25 cellular contexts compared by ENCODE assay signal in genomic region chr3:88744896-88745295, GRCh38.
DNase-seq lines count a peak whose midpoint lies in the region; ATAC-seq, FAIRE-seq and TF ChIP-seq lines count a peak whose summit lies in the region.
"Had no signal": no experiment of that assay in that cellular context is flagged by ENCODE, and none has a peak within 500 bp of the region (broad histone marks: within the 10 kb centered on the region; RNA-seq: fewer than 3 reads in every experiment).

No MANE protein-coding gene starts in this region.

- no peak overlapping the region for H3K4me3 Mint-ChIP-seq in astrocyte (ENCODE audit: unreplicated experiment)
- H3K4me3 Mint-ChIP-seq: B cell; CD4-positive, CD25-positive, alpha-beta regulatory T cell; CD8-positive, alpha-beta T cell had no signal

- DNase-seq in astrocyte (ENCODE audit: low read depth) (peak; percentile 25), astrocyte of the spinal cord (ENCODE audit: low read depth, low spot score) (peak; percentile 45), smooth muscle cell (lab: John Stamatoyannopoulos, UW; ENCODE audit: unreplicated experiment) (no peak), AG08395 (ENCODE audit: low spot score) (no peak)
- no peak for DNase-seq in activated CD8-positive, alpha-beta memory T cell treated with anti-CD3 and anti-CD28 coated beads, Interleukin-2, amount 50 U/mL, for 48 hours
- DNase-seq: 8988T; ACHN; Caco-2; CD4-positive, CD25-positive, alpha-beta regulatory T cell; CD8-positive, alpha-beta T cell; DMS153; DND-41; GM23248; H7; HCEC 1CT had no signal

- H4K20me1 ChIP-seq in astrocyte (ENCODE audit: insufficient read depth, low read length) (no peaks in the 10 kb centered on the region), smooth muscle cell (ENCODE audit: low read depth) (no peaks in the 10 kb centered on the region)
- H4K20me1 ChIP-seq: BLaER1 had no signal

- no peak overlapping the region for H3K4me2 ChIP-seq in astrocyte (ENCODE audit: low read length)
- no peak overlapping the region for H3K4me2 ChIP-seq in smooth muscle cell
- H3K4me2 ChIP-seq: A549, BLaER1 had no signal

- in situ Hi-C loops in astrocyte of the spinal cord (cut with HindIII; ENCODE audit: low sequenced_read_pairs): no loop called here

- peaks cover 8% of the 10 kb centered on the region for H3K9me3 Mint-ChIP-seq in astrocyte (ENCODE audit: unreplicated experiment)

- ATAC-seq in HG03196 (IDR thresholded peaks at IDR 0.05; ENCODE audit: unreplicated experiment): no peak
- ATAC-seq in GM18873 (IDR thresholded peaks at IDR 0.05; ENCODE audit: low FRiP score, unreplicated experiment): no peak
- ATAC-seq: A549; CD8-positive, alpha-beta T cell had no signal

- H2AFZ ChIP-seq in astrocyte (ENCODE audit: low read depth, low read length) (no peak overlapping the region), smooth muscle cell (ENCODE audit: low read depth) (peak overlapping the region; percentile 60)
- H2AFZ ChIP-seq: GM23248 had no signal

- no peak for FAIRE-seq in astrocyte (lab: Jason Lieb, UNC)
- FAIRE-seq: A549, G401.6, GM12892, GM19239, H1 had no signal

- TF ChIP-seq CTCF in astrocyte (IDR thresholded peaks at IDR 0.05; ENCODE audit: insufficient read depth, low read depth, low read length): no peak
- TF ChIP-seq CTCF in astrocyte of the spinal cord (IDR thresholded peaks at IDR 0.05; ENCODE audit: low read depth, low read length): no peak
- TF ChIP-seq CTCF in smooth muscle cell (IDR thresholded peaks at IDR 0.05; ENCODE audit: borderline replicate concordance, insufficient read depth, poor library complexity, severe bottlenecking): no peak

- no peaks in the 10 kb centered on the region for H3K27me3 Mint-ChIP-seq in astrocyte (ENCODE audit: low read depth, unreplicated experiment)
- H3K27me3 Mint-ChIP-seq: B cell; CD4-positive, CD25-positive, alpha-beta regulatory T cell had no signal

- WGBS in smooth muscle cell (ENCODE audit: low lambda C conversion rate): 89% methylated on average over 1 of the region's 1 CpG

- no peak overlapping the region for H3K27ac Mint-ChIP-seq in astrocyte (ENCODE audit: unreplicated experiment)
- H3K27ac Mint-ChIP-seq: B cell; CD4-positive, CD25-positive, alpha-beta regulatory T cell; CD8-positive, alpha-beta T cell had no signal

- H3K4me3 ChIP-seq in astrocyte (ENCODE audit: insufficient read depth, low read depth, low read length): no peak overlapping the region
- H3K4me3 ChIP-seq in astrocyte of the spinal cord (ENCODE audit: low read depth, low read length): no peak overlapping the region
- no peak overlapping the region for H3K4me3 ChIP-seq in smooth muscle cell
- H3K4me3 ChIP-seq: A549, BLaER1, GM23248 had no signal

- no peaks in the 10 kb centered on the region for H3K79me2 ChIP-seq in astrocyte (ENCODE audit: insufficient read depth, low read length)
- H3K79me2 ChIP-seq in smooth muscle cell (ENCODE audit: low read depth): no peaks in the 10 kb centered on the region

- H3K4me1 ChIP-seq in astrocyte (ENCODE audit: insufficient read depth, low read length) (no peaks in the 10 kb centered on the region), smooth muscle cell (ENCODE audit: low read depth) (no peaks in the 10 kb centered on the region)
- H3K4me1 ChIP-seq: A549, BLaER1, Caco-2 had no signal

- H3K4me1 Mint-ChIP-seq in astrocyte (ENCODE audit: low read depth, unreplicated experiment): no peaks in the 10 kb centered on the region
- H3K4me1 Mint-ChIP-seq: B cell; CD4-positive, CD25-positive, alpha-beta regulatory T cell had no signal

- H3K27ac ChIP-seq in astrocyte (ENCODE audit: low read depth, low read length): no peak overlapping the region
- no peak overlapping the region for H3K27ac ChIP-seq in smooth muscle cell (ENCODE audit: low read depth)
- H3K27ac ChIP-seq: A549, BLaER1, C4-2B, GM23248 had no signal

- peaks cover 1% of the 10 kb centered on the region for H3K36me3 Mint-ChIP-seq in astrocyte (ENCODE audit: low read depth, unreplicated experiment)
- H3K36me3 Mint-ChIP-seq: CD4-positive, CD25-positive, alpha-beta regulatory T cell; CD8-positive, alpha-beta T cell had no signal

- no peaks in the 10 kb centered on the region for H3K27me3 ChIP-seq in astrocyte (ENCODE audit: insufficient read depth, low read length)
- no peaks in the 10 kb centered on the region for H3K27me3 ChIP-seq in smooth muscle cell (ENCODE audit: low read depth)
- H3K27me3 ChIP-seq: BLaER1 had no signal

- H3K9me3 ChIP-seq in astrocyte (ENCODE audit: insufficient read depth, low read depth, low read length) (no peaks in the 10 kb centered on the region), smooth muscle cell (replicated peaks; ENCODE audit: low read depth) (no peaks in the 10 kb centered on the region)
- H3K9me3 ChIP-seq: A549, BLaER1, Caco-2 had no signal

- no peaks in the 10 kb centered on the region for H3K36me3 ChIP-seq in astrocyte (ENCODE audit: insufficient read depth, low read length)
- H3K36me3 ChIP-seq in smooth muscle cell (ENCODE audit: low read depth): no peaks in the 10 kb centered on the region
- H3K36me3 ChIP-seq: BLaER1 had no signal

- H3F3A ChIP-seq in smooth muscle cell (ENCODE audit: low read depth): no peaks in the 10 kb centered on the region

- H3K9ac ChIP-seq in astrocyte (ENCODE audit: low read length): no peak overlapping the region
- H3K9ac ChIP-seq in smooth muscle cell (ENCODE audit: low read depth): no peak overlapping the region
- H3K9ac ChIP-seq: BLaER1, GM23248 had no signal

Comparison
In these comparisons a context has a peak if more than half of its experiments do, and no peak if none do; other contexts are left out.
1. DNase-seq: peak in astrocyte (single experiment) and astrocyte of the spinal cord (single experiment); none in smooth muscle cell (single experiment), activated CD8-positive, alpha-beta memory T cell treated with anti-CD3 and anti-CD28 coated beads, Interleukin-2, amount 50 U/mL, for 48 hours (single experiment) and AG08395 (single experiment).